ENCODE assay signal across 27 cellular contexts in the genomic region with DNA sequence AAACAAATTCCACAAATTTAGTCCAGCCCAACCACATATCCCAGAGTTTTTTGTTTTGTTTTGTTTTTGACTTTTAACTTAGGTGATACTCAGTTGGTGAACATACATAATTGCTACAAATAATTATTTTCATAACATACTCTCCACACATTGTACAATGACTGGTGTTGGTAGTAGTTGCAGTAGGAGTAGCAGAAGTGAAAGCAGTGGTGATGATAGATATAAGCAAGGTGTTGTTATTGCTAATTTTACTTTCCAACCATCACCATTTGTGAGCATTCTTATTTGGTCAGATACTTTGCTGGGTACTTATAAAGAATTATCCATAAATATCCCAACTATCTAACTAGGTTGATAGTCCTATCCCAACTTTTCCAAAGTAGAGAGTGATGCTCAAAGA. TPM values are rescaled to one million over a fixed set of nuclear protein-coding genes. Genes with fewer than 3 reads are reported as not detected.
DNase-seq lines count a peak whose midpoint lies in the region; ATAC-seq and TF ChIP-seq lines count a peak whose summit lies in the region.
"Had no signal": no experiment of that assay in that cellular context is flagged by ENCODE, and none has a peak within 500 bp of the region (broad histone marks: within the 10 kb centered on the region; RNA-seq: fewer than 3 reads in every experiment).

No MANE protein-coding gene starts in this region.

- H3K27ac ChIP-seq in suprapubic skin: no peak overlapping the region
- peak overlapping the region in 1 of 10 donors; percentile 17 for H3K27ac ChIP-seq in heart right ventricle
- H3K27ac ChIP-seq: ovary, testis had no signal

- peak; percentile 78 for ATAC-seq in GM18868 (IDR thresholded peaks at IDR 0.05; ENCODE audit: unreplicated experiment)
- peak; percentile 71 for ATAC-seq in HG02798 (IDR thresholded peaks at IDR 0.05; ENCODE audit: poor library complexity, unreplicated experiment)
- peak; percentile 70 for ATAC-seq in HG03442 (IDR thresholded peaks at IDR 0.05; ENCODE audit: unreplicated experiment)
- peak; percentile 81 for ATAC-seq in stimulated activated memory B cell treated with anti-CD40 and anti-IgM and Interleukin-4, amounts not matched to agents 10 μg/mL and 1 μg/mL and 100 μg/mL, for 72 hours
- ATAC-seq in heart right ventricle: no peak
- ATAC-seq: left ventricle myocardium superior, WTC11 had no signal

- no peaks in the 10 kb centered on the region for H3K9me3 Mint-ChIP-seq in stimulated activated memory B cell treated with anti-CD40 and anti-IgM and Interleukin-4, amounts not matched to agents 10 μg/mL and 1 μg/mL and 100 μg/mL, for 72 hours
- H3K9me3 Mint-ChIP-seq: endodermal cell, nephron, WTC11 had no signal

- H3K4me3 ChIP-seq in MG63: no peak overlapping the region
- H3K4me3 ChIP-seq in suprapubic skin: no peak overlapping the region
- H3K4me3 ChIP-seq in heart right ventricle: no peak overlapping the region
- H3K4me3 ChIP-seq: ovary, testis had no signal

- H3K27me3 ChIP-seq in MG63 (no peaks in the 10 kb centered on the region), suprapubic skin (no peaks in the 10 kb centered on the region), heart right ventricle (no peaks in the 10 kb centered on the region)
- H3K27me3 ChIP-seq: ovary, testis had no signal

- TF ChIP-seq CTCF in suprapubic skin (IDR thresholded peaks at IDR 0.05) (no peak), heart right ventricle (IDR thresholded peaks at IDR 0.05) (no peak)

- H3K36me3 ChIP-seq in MG63 (no peaks in the 10 kb centered on the region), suprapubic skin (no peaks in the 10 kb centered on the region), heart right ventricle (no peaks in the 10 kb centered on the region)
- H3K36me3 ChIP-seq: ovary had no signal

- no peak for TF ChIP-seq POLR2A in suprapubic skin (IDR thresholded peaks at IDR 0.05)

- H3K9me3 ChIP-seq in MG63: no peaks in the 10 kb centered on the region
- no peaks in the 10 kb centered on the region for H3K9me3 ChIP-seq in suprapubic skin
- H3K9me3 ChIP-seq in heart right ventricle: no peaks in the 10 kb centered on the region
- H3K9me3 ChIP-seq: ovary, testis had no signal

- no peak for DNase-seq in MG63
- no peak for DNase-seq in suprapubic skin (ENCODE audit: low spot score in 2 of 2)
- DNase-seq in heart right ventricle: no peak
- DNase-seq: activated CD4-positive, alpha-beta T cell treated with anti-CD3 and anti-CD28 coated beads, Interleukin-2, amount 50 U/mL, for 1 hour; activated CD8-positive, alpha-beta memory T cell treated with anti-CD3 and anti-CD28 coated beads, Interleukin-2, amount 50 U/mL, for 4 hours; activated naive CD4-positive, alpha-beta T cell treated with anti-CD3 and anti-CD28 coated beads, Interleukin-2, amount 50 U/mL, for 16 hours; cortex of kidney; endodermal cell; IMR-90; left ventricle myocardium superior; midbrain; NCI-H1105 treated with DMSO at 0.1 percent for 48 hours; NCI-H2029; NCI-H226; NCI-H774; ovary; retina; stimulated activated CD4-positive, alpha-beta T cell treated with anti-CD3 and anti-CD28 coated beads, Interleukin-2, amount 100 ng/mL, for 48 hours; stimulated activated naive CD4-positive, alpha-beta T cell; T1000; testis had no signal

- H3K36me3 Mint-ChIP-seq in stimulated activated memory B cell treated with anti-CD40 and anti-IgM and Interleukin-4, amounts not matched to agents 10 μg/mL and 1 μg/mL and 100 μg/mL, for 72 hours: peaks cover 12% of the 10 kb centered on the region
- H3K36me3 Mint-ChIP-seq: WTC11 had no signal

- no peak for TF ChIP-seq EP300 in suprapubic skin (IDR thresholded peaks at IDR 0.05)

- no peaks in the 10 kb centered on the region for H3K4me1 ChIP-seq in suprapubic skin
- peaks cover 0 to 32% (median 8%) of the 10 kb centered on the region in 9 donors for H3K4me1 ChIP-seq in heart right ventricle
- H3K4me1 ChIP-seq: testis had no signal

- peaks cover 52% of the 10 kb centered on the region for H3K4me1 Mint-ChIP-seq in stimulated activated memory B cell treated with anti-CD40 and anti-IgM and Interleukin-4, amounts not matched to agents 10 μg/mL and 1 μg/mL and 100 μg/mL, for 72 hours
- H3K4me1 Mint-ChIP-seq: nephron, WTC11 had no signal

- intact Hi-C loops in heart right ventricle (cut with DNase I): no loop called here

- peak overlapping the region; percentile 76 for H3K27ac Mint-ChIP-seq in stimulated activated memory B cell treated with anti-CD40 and anti-IgM and Interleukin-4, amounts not matched to agents 10 μg/mL and 1 μg/mL and 100 μg/mL, for 72 hours
- H3K27ac Mint-ChIP-seq: endodermal cell, nephron, WTC11 had no signal

- H3K27me3 Mint-ChIP-seq in stimulated activated memory B cell treated with anti-CD40 and anti-IgM and Interleukin-4, amounts not matched to agents 10 μg/mL and 1 μg/mL and 100 μg/mL, for 72 hours: no peaks in the 10 kb centered on the region

- no peak overlapping the region for H3K4me3 Mint-ChIP-seq in stimulated activated memory B cell treated with anti-CD40 and anti-IgM and Interleukin-4, amounts not matched to agents 10 μg/mL and 1 μg/mL and 100 μg/mL, for 72 hours
- H3K4me3 Mint-ChIP-seq: endodermal cell, nephron, WTC11 had no signal

RNA-seq across cellular contexts. Expression of gene ARHGAP24, which starts 47.3 kb away (rescaled TPM):
- total RNA-seq in MG63 (2014; rRNA removed; shearing (Covaris generic); ENCODE audit: low replicate concordance): 1.5 and 4.7 TPM in 2 replicates
- total RNA-seq in suprapubic skin (10 to 100 TPM; 17.8 to 65.2 (median 27.2) TPM), heart right ventricle (10 to 100 TPM; 13.7 to 35.5 (median 25.0) TPM)
- polyA plus RNA-seq in heart right ventricle: 10 to 100 TPM in 1 of 2 donors, 1 to 10 TPM in 1; 6.7 to 16.8 TPM

Comparison
In these comparisons a context has a peak if more than half of its experiments do, and no peak if none do; other contexts are left out.
1. ATAC-seq: peak in GM18868 (single experiment), HG02798 (single experiment), HG03442 (single experiment) and stimulated activated memory B cell treated with anti-CD40 and anti-IgM and Interleukin-4, amounts not matched to agents 10 μg/mL and 1 μg/mL and 100 μg/mL, for 72 hours (single experiment); none in heart right ventricle (0 of 8).